In genomic region chr1:236179634-236180033, GRCh38 we compare ENCODE assay signal across 21 cellular contexts. TPM values are rescaled to one million over a fixed set of nuclear protein-coding genes. Genes with fewer than 3 reads are reported as not detected.
DNase-seq lines count a peak whose midpoint lies in the region; FAIRE-seq and TF ChIP-seq lines count a peak whose summit lies in the region.
"Had no signal": no experiment of that assay in that cellular context is flagged by ENCODE, and none has a peak within 500 bp of the region (broad histone marks: within the 10 kb centered on the region; RNA-seq: fewer than 3 reads in every experiment).

No MANE protein-coding gene starts in this region.

- H4K91ac ChIP-seq in mesenchymal stem cell (ENCODE audit: low read length): no peak overlapping the region

- H3K79me1 ChIP-seq in mesenchymal stem cell (replicated peaks; ENCODE audit: low read length, poor library complexity, severe bottlenecking): peaks cover 9% of the 10 kb centered on the region

- peak overlapping the region; percentile 87 for H3K27ac ChIP-seq in mesenchymal stem cell (ENCODE audit: low read length, poor library complexity, severe bottlenecking)
- H3K27ac ChIP-seq: 22Rv1; A549; BLaER1 treated with 17β-estradiol and CSF1 and Interleukin-3, amounts not matched to agents 10 nM and 100 nM; C4-2B had no signal

- H4K8ac ChIP-seq in mesenchymal stem cell (ENCODE audit: low read length): no peak overlapping the region

- H3K36me3 ChIP-seq in mesenchymal stem cell (ENCODE audit: control insufficient read depth in 1 of 2, insufficient read depth in 2 of 2, low read depth in 1 of 2, low read length in 2 of 2): peaks cover 3 to 51% of the 10 kb centered on the region in 2 experiments

- no peak overlapping the region for H3K4me2 ChIP-seq in mesenchymal stem cell (ENCODE audit: low read length, poor library complexity, severe bottlenecking)
- H3K4me2 ChIP-seq: A549; BLaER1 treated with 17β-estradiol and CSF1 and Interleukin-3, amounts not matched to agents 10 nM and 100 nM had no signal

- peaks cover 28% of the 10 kb centered on the region for H3K4me1 ChIP-seq in mesenchymal stem cell (ENCODE audit: control insufficient read depth, insufficient read depth, low read depth, low read length)
- H3K4me1 ChIP-seq: BLaER1 treated with 17β-estradiol and CSF1 and Interleukin-3, amounts not matched to agents 10 nM and 100 nM; Caco-2 had no signal

- 92% methylated on average over 6 of the region's 6 CpGs for whole genome bisulfite sequencing in mesenchymal stem cell

- no peaks in the 10 kb centered on the region for H3K9me3 ChIP-seq in mesenchymal stem cell (ENCODE audit: control insufficient read depth, low read length)
- H3K9me3 ChIP-seq: A549, Caco-2 had no signal

- peaks cover 27% of the 10 kb centered on the region for H3K4me1 Mint-ChIP-seq in nephron progenitor cell

- no peak overlapping the region for H3K14ac ChIP-seq in mesenchymal stem cell (ENCODE audit: low read length in 2 of 2)

- H2BK15ac ChIP-seq in mesenchymal stem cell (ENCODE audit: low read depth, poor library complexity, severe bottlenecking): no peak overlapping the region

- TF ChIP-seq CTCF in nephron progenitor cell (IDR thresholded peaks at IDR 0.05): no peak

- peak overlapping the region; percentile 11 for H2AK5ac ChIP-seq in mesenchymal stem cell (ENCODE audit: low read length, severe bottlenecking)

- H2AFZ ChIP-seq in mesenchymal stem cell (ENCODE audit: low read depth, low read length): no peak overlapping the region

- peaks cover 58% of the 10 kb centered on the region for H3K36me3 Mint-ChIP-seq in nephron progenitor cell (ENCODE audit: low read depth)

- no peak overlapping the region for H3K9ac ChIP-seq in mesenchymal stem cell (ENCODE audit: low read length)
- H3K9ac ChIP-seq: BLaER1 treated with 17β-estradiol and CSF1 and Interleukin-3, amounts not matched to agents 10 nM and 100 nM had no signal

- H3K4me3 ChIP-seq in mesenchymal stem cell (ENCODE audit: insufficient read depth in 1 of 2, low read depth in 1 of 2, low read length in 2 of 2): no peak overlapping the region
- H3K4me3 ChIP-seq: A549; BLaER1 treated with 17β-estradiol and CSF1 and Interleukin-3, amounts not matched to agents 10 nM and 100 nM had no signal

- H3K23ac ChIP-seq in mesenchymal stem cell (ENCODE audit: low read length in 2 of 2): no peak overlapping the region

- H3K27me3 ChIP-seq in mesenchymal stem cell (ENCODE audit: control insufficient read depth in 1 of 2, insufficient read depth in 1 of 2, low read length in 2 of 2): no peaks in the 10 kb centered on the region
- H3K27me3 ChIP-seq: BLaER1 treated with 17β-estradiol and CSF1 and Interleukin-3, amounts not matched to agents 10 nM and 100 nM had no signal

- H2BK5ac ChIP-seq in mesenchymal stem cell (ENCODE audit: low read depth, low read length, poor library complexity, severe bottlenecking): no peak overlapping the region

- peaks cover 2% of the 10 kb centered on the region for H3K27me3 Mint-ChIP-seq in nephron progenitor cell (ENCODE audit: low read depth, poor library complexity)
- H3K27me3 Mint-ChIP-seq: B cell; CD4-positive, alpha-beta T cell had no signal

- no peak overlapping the region for H2BK12ac ChIP-seq in mesenchymal stem cell (ENCODE audit: low read length in 2 of 2)

- no peak for DNase-seq in GM12891 (ENCODE audit: insufficient read length, low spot score)
- DNase-seq in mesenchymal stem cell: no peak
- DNase-seq in nephron progenitor cell: no peak
- no peak for DNase-seq in T-helper 1 cell
- DNase-seq in stimulated activated CD4-positive, alpha-beta T cell treated with anti-CD3 and anti-CD28 coated beads, Interleukin-4, amount 100 ng/mL, for 24 hours: no peak
- no peak for DNase-seq in iPS-NIHi7 (ENCODE audit: extremely low spot score)
- DNase-seq: AML-193; Caco-2; Calu3; CD4-positive, alpha-beta T cell; CD8-positive, alpha-beta T cell; DMS79 treated with DMSO at 0.1 percent for 48 hours; GF-D8 had no signal

- no peak overlapping the region for H3K18ac ChIP-seq in mesenchymal stem cell (ENCODE audit: low read depth in 1 of 2, low read length in 2 of 2)

- TF ChIP-seq POLR2A in GM12891 (IDR thresholded peaks at IDR 0.05; ENCODE audit: low read depth, low read length): peak; percentile 51; the same call in 1 of the 2 replicates

- peak overlapping the region; percentile 29 for H3K27ac Mint-ChIP-seq in nephron progenitor cell
- H3K27ac Mint-ChIP-seq: B cell; CD4-positive, alpha-beta T cell; CD8-positive, alpha-beta T cell had no signal

- H3K4me3 Mint-ChIP-seq in nephron progenitor cell: no peak overlapping the region
- H3K4me3 Mint-ChIP-seq: B cell; CD4-positive, alpha-beta T cell; CD8-positive, alpha-beta T cell had no signal

- no peak for FAIRE-seq in GM12891 (lab: Jason Lieb, UNC)
- FAIRE-seq: A549, D721Med, G401.6, GM18507 had no signal

- no peaks in the 10 kb centered on the region for H3K9me3 Mint-ChIP-seq in nephron progenitor cell
- H3K9me3 Mint-ChIP-seq: CD4-positive, alpha-beta T cell; CD8-positive, alpha-beta T cell had no signal

- H3K4ac ChIP-seq in mesenchymal stem cell (ENCODE audit: low read depth in 1 of 2, low read length in 2 of 2): no peak overlapping the region

- H2BK120ac ChIP-seq in mesenchymal stem cell (ENCODE audit: low read depth, low read length): no peak overlapping the region

TF ChIP-seq in GM12891, 5 proteins besides CTCF, POLR2A, EP300 and RAD21:
- TF ChIP-seq POU2F2 (IDR thresholded peaks at IDR 0.05; ENCODE audit: low read depth, low read length) (no peak), TAF1 (IDR thresholded peaks at IDR 0.05; ENCODE audit: low read depth, low read length) (no peak), PAX5 (IDR thresholded peaks at IDR 0.05; ENCODE audit: insufficient read depth, low read length, severe bottlenecking) (no peak)

RNA-seq across cellular contexts. Expression of gene GPR137B, which starts 37.3 kb away (rescaled TPM):
- polyA plus RNA-seq in GM12891 (2012; ENCODE audit: low read depth, missing spikeins): 13.7 TPM
- 20.6 TPM for polyA plus RNA-seq in mesenchymal stem cell (2013, experiment 1 of 2)
- polyA plus RNA-seq in mesenchymal stem cell (2013, experiment 2 of 2): 20.8 TPM
